In the genomic region with DNA sequence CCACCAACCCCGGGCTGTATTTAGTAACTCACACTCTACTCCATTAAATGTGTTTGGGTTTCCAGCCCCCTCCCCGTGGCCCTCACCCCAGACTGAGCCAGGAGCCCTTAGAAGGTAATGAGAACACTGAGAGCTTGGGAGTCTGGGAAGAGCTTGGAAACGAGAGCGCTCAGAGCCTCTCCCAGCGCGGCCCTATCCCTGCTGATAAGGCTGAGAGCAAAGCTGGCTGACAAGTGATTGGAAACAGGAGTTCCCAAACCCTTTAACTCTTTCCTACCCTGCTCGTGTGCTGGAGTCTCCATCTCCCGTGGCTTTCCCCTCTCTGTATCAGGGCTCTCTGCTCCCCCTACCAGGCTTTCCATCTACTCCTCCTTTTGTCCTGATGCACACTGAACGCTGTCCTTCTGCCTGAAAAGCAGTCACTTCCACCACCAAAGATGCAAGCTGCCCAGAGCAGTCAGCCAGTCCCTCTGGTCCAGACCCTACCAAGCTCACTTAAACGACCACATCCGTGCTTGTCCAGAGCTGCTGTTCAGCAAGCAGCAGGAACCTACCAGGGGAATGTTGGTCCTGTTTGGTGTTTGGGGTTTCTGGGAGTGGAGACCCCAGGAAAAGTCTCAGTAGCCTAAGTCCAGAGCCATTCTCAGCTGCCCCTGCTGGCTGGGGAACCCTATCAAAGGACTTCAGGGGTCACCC, we compare ENCODE assay signal across 2 cellular contexts.
TF ChIP-seq lines count a peak whose summit lies in the region.

No MANE protein-coding gene starts in this region.

TF ChIP-seq in HEK293T, 16 proteins besides CTCF, POLR2A, EP300 and RAD21:
- TF ChIP-seq, protein P1, sequence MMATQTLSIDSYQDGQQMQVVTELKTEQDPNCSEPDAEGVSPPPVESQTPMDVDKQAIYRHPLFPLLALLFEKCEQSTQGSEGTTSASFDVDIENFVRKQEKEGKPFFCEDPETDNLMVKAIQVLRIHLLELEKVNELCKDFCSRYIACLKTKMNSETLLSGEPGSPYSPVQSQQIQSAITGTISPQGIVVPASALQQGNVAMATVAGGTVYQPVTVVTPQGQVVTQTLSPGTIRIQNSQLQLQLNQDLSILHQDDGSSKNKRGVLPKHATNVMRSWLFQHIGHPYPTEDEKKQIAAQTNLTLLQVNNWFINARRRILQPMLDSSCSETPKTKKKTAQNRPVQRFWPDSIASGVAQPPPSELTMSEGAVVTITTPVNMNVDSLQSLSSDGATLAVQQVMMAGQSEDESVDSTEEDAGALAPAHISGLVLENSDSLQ (IDR thresholded peaks at IDR 0.05): no peak
- TF ChIP-seq ELF4 (IDR thresholded peaks at IDR 0.05) (no peak), BHLHE40 (IDR thresholded peaks at IDR 0.05; ENCODE audit: borderline replicate concordance) (no peak), ZNF384 (IDR thresholded peaks at IDR 0.05) (no peak), LEF1 (IDR thresholded peaks at IDR 0.05; ENCODE audit: borderline replicate concordance) (no peak), TARDBP (IDR thresholded peaks at IDR 0.05) (no peak), L3MBTL2 (conservative IDR thresholded peaks at IDR 0.05) (no peak), FOXA1 (IDR thresholded peaks at IDR 0.05) (no peak), FOXM1 (IDR thresholded peaks at IDR 0.05; ENCODE audit: borderline replicate concordance) (no peak), FOXK2 (IDR thresholded peaks at IDR 0.05) (no peak)

TF ChIP-seq in H1, 55 proteins besides CTCF, POLR2A, EP300 and RAD21:
- TF ChIP-seq BACH1 (IDR thresholded peaks at IDR 0.05; ENCODE audit: low read length) (no peak), RBBP5 (IDR thresholded peaks at IDR 0.05; ENCODE audit: borderline replicate concordance, low read depth, low read length) (peak; percentile 75; the same call in 1 of the 2 replicates)
